ENCODE assay signal across 14 cellular contexts in genomic region chr11:130427049-130427388, GRCh38. TPM values are rescaled to one million over a fixed set of nuclear protein-coding genes. Genes with fewer than 3 reads are reported as not detected.
DNase-seq lines count a peak whose midpoint lies in the region; ATAC-seq and TF ChIP-seq lines count a peak whose summit lies in the region.
"Had no signal": no experiment of that assay in that cellular context is flagged by ENCODE, and none has a peak within 500 bp of the region (broad histone marks: within the 10 kb centered on the region; RNA-seq: fewer than 3 reads in every experiment).

No MANE protein-coding gene starts in this region.

- H3K27ac Mint-ChIP-seq in GM23338 (no peak overlapping the region), nephron progenitor cell (no peak overlapping the region)
- H3K27ac Mint-ChIP-seq: activated CD8-positive, alpha-beta T cell treated with anti-CD3 and anti-CD28 coated beads, Interleukin-2, amount 10 ng/mL, durations not matched to agents 7 days and 5 days; CD4-positive, alpha-beta memory T cell had no signal

- H3K79me2 ChIP-seq in GM23338 (replicated peaks; ENCODE audit: insufficient read depth), result no peaks in the 10 kb centered on the region

- intact Hi-C loops in dorsolateral prefrontal cortex (cut with DNase I), result loop anchor here (1.0 to 10.0 kb wide), 6 partner anchors 36 to 502 kb away; partner anchors contain the start of gene ZBTB44 (in 1 of the 2)

- no peaks in the 10 kb centered on the region for H3K36me3 ChIP-seq in GM23338 (ENCODE audit: insufficient read depth)
- H3K36me3 ChIP-seq: thyroid gland had no signal

- H3K9me3 Mint-ChIP-seq in GM23338 (no peaks in the 10 kb centered on the region), nephron progenitor cell (no peaks in the 10 kb centered on the region)
- H3K9me3 Mint-ChIP-seq: CD4-positive, alpha-beta memory T cell had no signal

- ATAC-seq in GM23338, result no peak
- ATAC-seq in HG03565 (IDR thresholded peaks at IDR 0.05; ENCODE audit: unreplicated experiment), result no peak
- ATAC-seq: activated CD8-positive, alpha-beta T cell treated with anti-CD3 and anti-CD28 coated beads, Interleukin-2, amount 10 ng/mL, durations not matched to agents 7 days and 5 days had no signal

- H2AFZ ChIP-seq in GM23338, result peak overlapping the region; percentile 69; the same call in 1 of the 2 replicates

- H3K27ac ChIP-seq in AG04450 (ENCODE audit: low read depth, low read length), result no peak overlapping the region
- no peak overlapping the region for H3K27ac ChIP-seq in GM23338 (ENCODE audit: low read depth)
- H3K27ac ChIP-seq in dorsolateral prefrontal cortex, result peak overlapping the region in 54 of 59 donors; percentile 4 to 91 (median 78)
- H3K27ac ChIP-seq: epithelial cell of prostate, thyroid gland had no signal

- POLR2A ChIA-PET in AG04450 (lab: Yijun Ruan, JAX), result no interaction called here

- H3K4me3 ChIP-seq in AG04450 (ENCODE audit: low read depth, low read length) (peak overlapping the region; percentile 58), GM23338 (peak overlapping the region; percentile 66), dorsolateral prefrontal cortex (peak overlapping the region; percentile 46 to 82 (median 66))

- H3K4me1 Mint-ChIP-seq in GM23338 (peaks cover 26% of the 10 kb centered on the region), nephron progenitor cell (peaks cover 16% of the 10 kb centered on the region)

- no peak for DNase-seq in AG04450 (ENCODE audit: low read depth, low spot score)
- no peak for DNase-seq in GM23338 (ENCODE audit: low spot score)
- no peak for DNase-seq in dorsolateral prefrontal cortex
- DNase-seq in nephron progenitor cell, result no peak
- no peak for DNase-seq in MV-4-11 (lab: John Stamatoyannopoulos, UW)
- no peak for DNase-seq in amygdala (lab: John Stamatoyannopoulos, UW)
- DNase-seq in NCI-H510A (lab: John Stamatoyannopoulos, UW), result no peak
- DNase-seq: activated CD8-positive, alpha-beta T cell treated with anti-CD3 and anti-CD28 coated beads, Interleukin-2, amount 10 ng/mL, durations not matched to agents 7 days and 5 days; CD4-positive, alpha-beta memory T cell had no signal

- peaks cover 55% of the 10 kb centered on the region for H3K27me3 Mint-ChIP-seq in GM23338 (ENCODE audit: insufficient read depth, low read depth, poor library complexity)
- H3K27me3 Mint-ChIP-seq in nephron progenitor cell (ENCODE audit: low read depth, poor library complexity), result peaks cover 83% of the 10 kb centered on the region

- no peaks in the 10 kb centered on the region; the same call in 1 of the 2 replicates for H3K9me3 ChIP-seq in AG04450 (ENCODE audit: control insufficient read depth, insufficient read depth, low read length)
- H3K9me3 ChIP-seq: thyroid gland had no signal

- peaks cover 15% of the 10 kb centered on the region for H3F3A ChIP-seq in GM23338 (replicated peaks; ENCODE audit: low read depth)

- TF ChIP-seq CTCF in AG04450 (IDR thresholded peaks at IDR 0.05; ENCODE audit: low read depth, low read length) (no peak), GM23338 (conservative IDR thresholded peaks at IDR 0.05; ENCODE audit: low read depth in 2 of 2) (no peak), dorsolateral prefrontal cortex (IDR thresholded peaks at IDR 0.05 in 54 of 56, conservative IDR thresholded peaks at IDR 0.05 in 2 of 56; ENCODE audit: low read depth in 1 of 56, partially characterized antibody in 56 of 56) (no peak), nephron progenitor cell (IDR thresholded peaks at IDR 0.05) (no peak)

- H3K4me2 ChIP-seq in GM23338, result peak overlapping the region; percentile 90

- no peaks in the 10 kb centered on the region for H3K9me2 ChIP-seq in GM23338 (ENCODE audit: insufficient read depth)

- H3K4me1 ChIP-seq in GM23338 (ENCODE audit: insufficient read depth), result peaks cover 18% of the 10 kb centered on the region; the same call in 1 of the 2 replicates

- H3K4me3 Mint-ChIP-seq in GM23338, result peak overlapping the region; percentile 64
- H3K4me3 Mint-ChIP-seq in nephron progenitor cell, result peak overlapping the region; percentile 74
- H3K4me3 Mint-ChIP-seq: activated CD8-positive, alpha-beta T cell treated with anti-CD3 and anti-CD28 coated beads, Interleukin-2, amount 10 ng/mL, durations not matched to agents 7 days and 5 days had no signal

- H4K20me1 ChIP-seq in GM23338 (replicated peaks; ENCODE audit: insufficient read depth), result no peaks in the 10 kb centered on the region

- H3K27me3 ChIP-seq in AG04450 (ENCODE audit: control insufficient read depth, insufficient read depth, low read length), result peaks cover 76% of the 10 kb centered on the region
- peaks cover 44% of the 10 kb centered on the region for H3K27me3 ChIP-seq in GM23338 (ENCODE audit: insufficient read depth)
- H3K27me3 ChIP-seq in dorsolateral prefrontal cortex, result peaks cover 0 to 14% (median 0%) of the 10 kb centered on the region in 45 donors
- H3K27me3 ChIP-seq: thyroid gland had no signal

- peaks cover 18% of the 10 kb centered on the region; the same call in 2 of the 3 replicates for H3K36me3 Mint-ChIP-seq in GM23338 (ENCODE audit: low read depth)
- no peaks in the 10 kb centered on the region for H3K36me3 Mint-ChIP-seq in nephron progenitor cell (ENCODE audit: low read depth)
- H3K36me3 Mint-ChIP-seq: CD4-positive, alpha-beta memory T cell had no signal

- CTCF ChIA-PET in AG04450 (lab: Charles Lee), result interaction anchor here (0.5 to 1.2 kb wide), 8 partner anchors 8 to 1470 kb away, joined by 3 to 11 read pairs (median 6); no protein-coding TSS in a partner anchor

TF ChIP-seq in GM23338, 12 proteins besides CTCF, POLR2A, EP300 and RAD21:
- no peak for TF ChIP-seq ZNF331 (CRISPR knock-in tag; IDR thresholded peaks at IDR 0.05; ENCODE audit: low read depth)
- no peak for TF ChIP-seq CREB1 (CRISPR knock-in tag; IDR thresholded peaks at IDR 0.05; ENCODE audit: low read depth)
- no peak for TF ChIP-seq POLR2AphosphoS5 (IDR thresholded peaks at IDR 0.05; ENCODE audit: low read depth)

RNA-seq across cellular contexts. Expression of gene ADAMTS8, which starts 1.4 kb away (rescaled TPM):
- polyA plus RNA-seq in AG04450 (2011; rRNA removed), result 17.6 and 19.8 TPM in 2 replicates
- polyA minus RNA-seq in AG04450 (2011; rRNA and poly(A)+ RNA removed), result 9.3 and 14.1 TPM in 2 replicates
- total RNA-seq in GM23338 (2014; rRNA removed; shearing (Covaris generic)), result 15.3 and 16.2 TPM in 2 replicates
- 7.5 and 7.7 TPM in 2 replicates for polyA plus RNA-seq in GM23338 (2016; fragmentation: Nextera tagmentation; extraction: Ambion mirVana)
- total RNA-seq in dorsolateral prefrontal cortex, result 10 to 100 TPM in 98 of 120 experiments, 1 to 10 TPM in 22; 6.8 to 26.1 (median 12.6) TPM
- total RNA-seq: activated CD8-positive, alpha-beta T cell treated with anti-CD3 and anti-CD28 coated beads, Interleukin-2, amount 10 ng/mL, durations not matched to agents 7 days and 5 days; CD4-positive, alpha-beta memory T cell; T-helper 1 cell treated with Interleukin-12 subunit alpha and Interleukin-12 subunit beta and Interleukin-4 antibody, amounts not matched to agents 30 ng/mL and 1 ng/mL, for 36 hours had no signal
- polyA plus RNA-seq: CD4-positive, alpha-beta memory T cell; keratinocyte had no signal

RNA-seq across cellular contexts. Expression of gene ADAMTS15, which starts 21.4 kb away (rescaled TPM):
- polyA plus RNA-seq in AG04450 (2011; rRNA removed) (4.7 and 5.8 TPM in 2 replicates), GM23338 (2016; fragmentation: Nextera tagmentation; extraction: Ambion mirVana) (0.38 and 0.42 TPM in 2 replicates)
- polyA minus RNA-seq in AG04450 (2011; rRNA and poly(A)+ RNA removed), result 9.7 and 10.4 TPM in 2 replicates
- 5.6 and 7.7 TPM in 2 replicates for total RNA-seq in GM23338 (2014; rRNA removed; shearing (Covaris generic))
- total RNA-seq in dorsolateral prefrontal cortex, result 1 to 10 TPM in 27 of 120 experiments, under 1 TPM in 93; 0.21 to 2.5 (median 0.65) TPM
- total RNA-seq: CD4-positive, alpha-beta memory T cell; T-helper 1 cell treated with Interleukin-12 subunit alpha and Interleukin-12 subunit beta and Interleukin-4 antibody, amounts not matched to agents 30 ng/mL and 1 ng/mL, for 36 hours had no signal
- polyA plus RNA-seq: CD4-positive, alpha-beta memory T cell had no signal

Comparison
In these comparisons a context has a peak if more than half of its experiments do, and no peak if none do; other contexts are left out.
1. H3K27ac ChIP-seq: peak in dorsolateral prefrontal cortex (54 of 59); none in AG04450 (single experiment) and GM23338 (single experiment).
2. Peak in every context shown above with its lines, with median percentiles within 50 percentile points of each other: H3K4me3 ChIP-seq.